Comparison of ENCODE assay signal across 18 cellular contexts in the genomic region with DNA sequence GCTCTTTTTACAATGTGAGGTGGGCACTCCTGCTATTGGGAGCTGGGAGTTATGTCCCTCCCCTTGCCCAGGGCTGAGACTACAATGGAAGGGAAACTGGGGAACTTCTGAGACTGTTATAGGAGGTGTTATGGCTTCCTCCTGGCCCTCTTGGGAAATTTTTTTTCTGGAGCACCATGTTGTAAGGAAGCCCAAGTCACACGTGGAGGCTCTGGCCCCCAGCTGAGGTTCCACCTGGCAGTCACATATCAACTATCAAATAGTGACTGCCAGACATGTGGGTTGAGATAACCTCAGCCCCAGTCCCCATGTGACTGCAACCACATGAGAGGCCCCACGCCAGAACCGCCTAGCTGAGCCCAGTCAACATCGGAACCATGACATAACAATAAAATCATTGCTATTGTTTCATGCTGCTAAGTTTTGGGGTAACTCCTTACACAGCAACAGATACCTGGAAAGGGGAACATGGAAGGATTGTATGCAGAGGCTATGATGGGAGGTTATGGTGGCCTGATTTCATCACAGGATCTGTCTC.
A peak's percentile ranks its signal among the peaks of the same experiment; 100 is the strongest.
DNase-seq lines count a peak whose midpoint lies in the region; ATAC-seq, FAIRE-seq and TF ChIP-seq lines count a peak whose summit lies in the region.
"Had no signal": no experiment of that assay in that cellular context is flagged by ENCODE, and none has a peak within 500 bp of the region (broad histone marks: within the 10 kb centered on the region; RNA-seq: fewer than 3 reads in every experiment).

No MANE protein-coding gene starts in this region.

- TF ChIP-seq RAD21 in HepG2 (CRISPR knock-in tag; IDR thresholded peaks at IDR 0.05) (no peak), GM12878 (IDR thresholded peaks at IDR 0.05; ENCODE audit: insufficient read depth, low read depth, low read length) (no peak)

- no peak overlapping the region for H2AFZ ChIP-seq in HepG2 (ENCODE audit: low read length)
- H2AFZ ChIP-seq in GM12878 (ENCODE audit: control insufficient read depth, low read depth, low read length) = no peak overlapping the region

- H3K9me3 ChIP-seq in HepG2 (ENCODE audit: low read length) (0 out of 2 replicates have a peak, but pooled peaks cover 5% of the 10 kb centered on the region), right lobe of liver (no peaks in the 10 kb centered on the region), GM12878 (replicated peaks; ENCODE audit: control insufficient read depth, insufficient read depth, low read length) (no peaks in the 10 kb centered on the region; the same call in 2 of the 3 replicates), lower lobe of right lung (peaks cover 8% of the 10 kb centered on the region), upper lobe of right lung (no peaks in the 10 kb centered on the region)
- H3K9me3 ChIP-seq: HAP-1 had no signal

- H3K79me2 ChIP-seq in HepG2 (ENCODE audit: insufficient read depth, low read length) (no peaks in the 10 kb centered on the region), GM12878 (ENCODE audit: control insufficient read depth, insufficient read depth, low read length) (no peaks in the 10 kb centered on the region)

- FAIRE-seq in HepG2 (lab: Jason Lieb, UNC) (no peak), GM12878 (lab: Jason Lieb, UNC) (no peak)
- FAIRE-seq: A204.1, G401.6, GM12892, HTR-8/SVneo had no signal

- H3K4me1 ChIP-seq in HepG2 (ENCODE audit: insufficient read depth, low read length) (peaks cover 21% of the 10 kb centered on the region), right lobe of liver (no peaks in the 10 kb centered on the region), GM12878 (ENCODE audit: control insufficient read depth, insufficient read depth, low read length) (no peaks in the 10 kb centered on the region), lower lobe of right lung (peaks cover 27% of the 10 kb centered on the region), upper lobe of right lung (peaks cover 23% of the 10 kb centered on the region)
- H3K4me1 ChIP-seq: HAP-1 had no signal

- TF ChIP-seq EP300 in HepG2 (IDR thresholded peaks at IDR 0.05; ENCODE audit: low read depth in 2 of 2, low read length in 2 of 2) (no peak), HepG2 (CRISPR knock-in tag; IDR thresholded peaks at IDR 0.05; ENCODE audit: borderline replicate concordance) (no peak), GM12878 (IDR thresholded peaks at IDR 0.05; ENCODE audit: borderline replicate concordance in 1 of 2, control insufficient read depth in 1 of 2, low read depth in 2 of 2, low read length in 2 of 2) (no peak)

- H3K4me3 ChIP-seq in HepG2 (replicated peaks in 1 of 3; ENCODE audit: insufficient read depth in 1 of 3, low read depth in 2 of 3, low read length in 3 of 3) (no peak overlapping the region), right lobe of liver (no peak overlapping the region), GM12878 (no peak overlapping the region), lower lobe of right lung (no peak overlapping the region), upper lobe of right lung (no peak overlapping the region), brain microvascular endothelial cell (ENCODE audit: low read depth, low read length) (no peak overlapping the region)
- H3K4me3 ChIP-seq: HAP-1 had no signal

- no peak overlapping the region for H3K9ac ChIP-seq in HepG2 (ENCODE audit: insufficient read depth, low read depth, low read length)
- no peak overlapping the region for H3K9ac ChIP-seq in GM12878 (ENCODE audit: control insufficient read depth, insufficient read depth, low read length)

- no TSS peak for BruUV-seq in HepG2 (replicated peaks; lab: Mats Ljungman, UMichigan)
- BruUV-seq in GM12878 (replicated peaks; lab: Mats Ljungman, UMichigan) = no TSS peak

- POLR2A ChIA-PET in HepG2 (lab: Yijun Ruan, JAX) (no interaction called here), GM12878 (lab: Charles Lee) (no interaction called here)

- no peak for TF ChIP-seq POLR2A in HepG2 (IDR thresholded peaks at IDR 0.05; ENCODE audit: insufficient read depth in 1 of 2, low read depth in 2 of 2, low read length in 2 of 2)
- TF ChIP-seq POLR2A in right lobe of liver (IDR thresholded peaks at IDR 0.05) = no peak
- no peak for TF ChIP-seq POLR2A in GM12878 (IDR thresholded peaks at IDR 0.05; ENCODE audit: low read depth, low read length)

- H3K27me3 ChIP-seq in HepG2 (ENCODE audit: control insufficient read depth in 1 of 2, insufficient read depth in 2 of 2, low read length in 2 of 2) (peaks cover 4 to 50% of the 10 kb centered on the region in 2 experiments; a peak in 4 of 5 replicates), right lobe of liver (no peaks in the 10 kb centered on the region), GM12878 (replicated peaks in 1 of 2; ENCODE audit: control insufficient read depth in 2 of 2, insufficient read depth in 2 of 2, low read length in 1 of 2) (0 out of 4 replicates have a peak, but pooled peaks cover 0 to 4% of the 10 kb centered on the region in 2 experiments), lower lobe of right lung (ENCODE audit: low read depth) (no peaks in the 10 kb centered on the region), upper lobe of right lung (no peaks in the 10 kb centered on the region), brain microvascular endothelial cell (replicated peaks) (no peaks in the 10 kb centered on the region)

- 86% methylated on average over 4 of the region's 4 CpGs for WGBS in HepG2 (ENCODE audit: low lambda C conversion rate)
- 72% methylated on average over 2 of the region's 4 CpGs for WGBS in right lobe of liver (ENCODE audit: insufficient coverage, low coverage, low lambda C conversion rate, missing lambda C conversion rate)
- WGBS in GM12878 (ENCODE audit: insufficient coverage, insufficient replicate concordance, low lambda C conversion rate, missing lambda C conversion rate) = 61% methylated on average over 4 of the region's 4 CpGs

- DNase-seq in HepG2 (ENCODE audit: low spot score) (no peak), right lobe of liver (no peak), GM12878 (ENCODE audit: low read depth, low spot score) (no peak), lower lobe of right lung (no peak), upper lobe of right lung (no peak), brain microvascular endothelial cell (no peak), activated gamma-delta T cell (lab: John Stamatoyannopoulos, UW) (no peak), putamen (ENCODE audit: low spot score) (no peak)
- DNase-seq: C1 segment of cervical spinal cord; CD4-positive, alpha-beta T cell; EL; GOT3; HFFc6 had no signal

- no peak overlapping the region for H3K4me2 ChIP-seq in HepG2 (ENCODE audit: low read depth, low read length)
- H3K4me2 ChIP-seq in GM12878 (ENCODE audit: control insufficient read depth, insufficient read depth) = no peak overlapping the region

- RAD21 ChIA-PET in GM12878 (lab: Charles Lee; ENCODE audit: unreplicated experiment) = no interaction called here

- ATAC-seq in HepG2 (no peak), right lobe of liver (no peak), GM12878 (no peak), lower lobe of right lung (no peak), upper lobe of right lung (no peak)

- intact Hi-C loops in HepG2 (cut with micrococcal nuclease; ENCODE audit: unreplicated experiment) (no loop called here), right lobe of liver (cut with DNase I) (no loop called here), GM12878 (cut with micrococcal nuclease; ENCODE audit: unreplicated experiment) (no loop called here), lower lobe of right lung (cut with DNase I) (no loop called here), upper lobe of right lung (cut with DNase I) (no loop called here)

- H3K36me3 ChIP-seq in HepG2 (replicated peaks in 1 of 2; ENCODE audit: control insufficient read depth in 1 of 2, insufficient read depth in 2 of 2, low read length in 2 of 2) = no peaks in the 10 kb centered on the region
- H3K36me3 ChIP-seq in right lobe of liver = no peaks in the 10 kb centered on the region
- H3K36me3 ChIP-seq in GM12878 (ENCODE audit: control insufficient read depth in 2 of 2, insufficient read depth in 2 of 2, low read length in 1 of 2) = no peaks in the 10 kb centered on the region
- no peaks in the 10 kb centered on the region for H3K36me3 ChIP-seq in lower lobe of right lung
- no peaks in the 10 kb centered on the region for H3K36me3 ChIP-seq in upper lobe of right lung
- H3K36me3 ChIP-seq in brain microvascular endothelial cell (replicated peaks) = no peaks in the 10 kb centered on the region
- H3K36me3 ChIP-seq: HAP-1 had no signal

- in situ Hi-C loops in HepG2 (cut with HindIII; ENCODE audit: extremely low pct_ligation_motif_present, low pct_unique_long_range_greater_than_20kb) = no loop called here
- in situ Hi-C loops in GM12878 (cut with MboI) = no loop called here
- in situ Hi-C loops in brain microvascular endothelial cell (cut with HindIII; ENCODE audit: low pct_ligation_motif_present, low sequenced_read_pairs) = no loop called here

- CTCF ChIA-PET in HepG2 (lab: Yijun Ruan, JAX; ENCODE audit: low intra/inter-chr PET ratio, low total read pairs) = no interaction called here
- CTCF ChIA-PET in GM12878 (lab: Yijun Ruan, JAX) = interaction anchor here (1.5 kb wide), 1 partner anchor 16 kb away, joined by 3 read pairs; no protein-coding TSS in a partner anchor

- H4K20me1 ChIP-seq in HepG2 (ENCODE audit: insufficient read depth, low read length) (no peaks in the 10 kb centered on the region), GM12878 (ENCODE audit: control insufficient read depth, insufficient read depth) (no peaks in the 10 kb centered on the region)

- SMC1A ChIA-PET in GM12878 (lab: Charles Lee; ENCODE audit: uncharacterized antibody, unreplicated experiment) = no interaction called here

- H3K27ac ChIP-seq in HepG2 (ENCODE audit: extremely low read length, insufficient read depth, low read length) (no peak overlapping the region), right lobe of liver (no peak overlapping the region), GM12878 (ENCODE audit: control insufficient read depth, insufficient read depth) (no peak overlapping the region), lower lobe of right lung (peak overlapping the region; percentile 68), upper lobe of right lung (peak overlapping the region; percentile 68), brain microvascular endothelial cell (no peak overlapping the region)

- TF ChIP-seq CTCF in HepG2 (CRISPR knock-in tag; IDR thresholded peaks at IDR 0.05) (no peak), right lobe of liver (IDR thresholded peaks at IDR 0.05) (no peak), GM12878 (IDR thresholded peaks at IDR 0.05 in 2 of 3, conservative IDR thresholded peaks at IDR 0.05 in 1 of 3; ENCODE audit: control insufficient read depth in 2 of 3, extremely low read depth in 1 of 3, insufficient read depth in 1 of 3, low read depth in 3 of 3, low read length in 3 of 3) (no peak), lower lobe of right lung (IDR thresholded peaks at IDR 0.05) (no peak), upper lobe of right lung (IDR thresholded peaks at IDR 0.05) (no peak), brain microvascular endothelial cell (IDR thresholded peaks at IDR 0.05; ENCODE audit: low read depth, low read length, missing control alignments) (no peak)

TF ChIP-seq in HepG2, 621 proteins besides CTCF, POLR2A, EP300 and RAD21 (continues in another document):
- TF ChIP-seq ZNF331 (CRISPR knock-in tag; IDR thresholded peaks at IDR 0.05) = peak; percentile 93

TF ChIP-seq in GM12878, 131 proteins besides CTCF, POLR2A, EP300 and RAD21 (continues in another document):
- TF ChIP-seq IRF4 (IDR thresholded peaks at IDR 0.05; ENCODE audit: low read depth, low read length) (no peak), NFXL1 (IDR thresholded peaks at IDR 0.05; ENCODE audit: borderline replicate concordance) (no peak), JUNB (IDR thresholded peaks at IDR 0.05) (no peak)

Comparison
In these comparisons a context has a peak if more than half of its experiments do, and no peak if none do; other contexts are left out.
1. H3K27ac ChIP-seq: peak in lower lobe of right lung (single experiment) and upper lobe of right lung (single experiment); none in HepG2 (single experiment), right lobe of liver (0 of 3), GM12878 (single experiment) and brain microvascular endothelial cell (single experiment).
2. Of the 75 proteins assayed by ChIP-seq in both HepG2 and GM12878: peak only in HepG2: none; only in GM12878: YY1; in both: none; in neither: 74.